27 cellular contexts compared by ENCODE assay signal in genomic region chr11:35783803-35784202, GRCh38.
"Had no signal": no experiment of that assay in that cellular context is flagged by ENCODE, and none has a peak within 500 bp of the region (broad histone marks: within the 10 kb centered on the region; RNA-seq: fewer than 3 reads in every experiment).

No MANE protein-coding gene starts in this region.

- H3K27me3 ChIP-seq: colonic mucosa, gastrocnemius medialis, left lung, sigmoid colon, stomach, thyroid gland, vagina had no signal

- H3K4me3 Mint-ChIP-seq: dendritic cell treated with granulocyte-macrophage colony-stimulating factor and Interleukin-4, amounts not matched to agents 40 ng/mL and 50 ng/mL, for 4 days; endodermal cell; mesothelial cell of epicardium; naive B cell; nephron progenitor cell had no signal

- H3K27ac Mint-ChIP-seq: dendritic cell treated with granulocyte-macrophage colony-stimulating factor and Interleukin-4, amounts not matched to agents 40 ng/mL and 50 ng/mL, for 4 days; endodermal cell; mesothelial cell of epicardium; nephron progenitor cell had no signal

- H3K36me3 ChIP-seq: colonic mucosa, gastrocnemius medialis, left lung, sigmoid colon, thyroid gland, vagina had no signal

- H3K4me3 ChIP-seq: colonic mucosa, gastrocnemius medialis, left lung, mucosa of descending colon, psoas muscle, sigmoid colon, stomach, thyroid gland, vagina had no signal

- H3K9me3 ChIP-seq: colonic mucosa, gastrocnemius medialis, sigmoid colon, thyroid gland, vagina had no signal

- H3K27ac ChIP-seq: colonic mucosa, epithelial cell of prostate, gastrocnemius medialis, left lung, psoas muscle, sigmoid colon, stomach, thyroid gland, vagina had no signal

- ATAC-seq: esophagus mucosa, gastrocnemius medialis, left cardiac atrium, left lung, mucosa of descending colon, psoas muscle, right cardiac atrium had no signal

- DNase-seq: colonic mucosa; effector CD8-positive, alpha-beta T cell; endodermal cell; foreskin fibroblast; gastrocnemius medialis; head of caudate nucleus; left cardiac atrium; left lung; mesenchymal stem cell; mucosa of descending colon; naive B cell; nephron progenitor cell; nucleus accumbens; posterior cingulate gyrus; psoas muscle; right cardiac atrium; sigmoid colon; stimulated activated CD4-positive, alpha-beta T cell treated with anti-CD3 and anti-CD28 coated beads, Interleukin-4, amount 100 ng/mL, for 4 hours; stimulated activated naive CD4-positive, alpha-beta T cell treated with Interleukin-2 at 50 U/mL for 16 hours; stomach; thyroid gland; trophoblast cell had no signal

- H3K4me1 ChIP-seq: colonic mucosa had no signal

- H3K27me3 Mint-ChIP-seq: dendritic cell treated with granulocyte-macrophage colony-stimulating factor and Interleukin-4, amounts not matched to agents 40 ng/mL and 50 ng/mL, for 4 days; naive B cell had no signal
